Comparison of ENCODE assay signal across 16 cellular contexts in the genomic region with DNA sequence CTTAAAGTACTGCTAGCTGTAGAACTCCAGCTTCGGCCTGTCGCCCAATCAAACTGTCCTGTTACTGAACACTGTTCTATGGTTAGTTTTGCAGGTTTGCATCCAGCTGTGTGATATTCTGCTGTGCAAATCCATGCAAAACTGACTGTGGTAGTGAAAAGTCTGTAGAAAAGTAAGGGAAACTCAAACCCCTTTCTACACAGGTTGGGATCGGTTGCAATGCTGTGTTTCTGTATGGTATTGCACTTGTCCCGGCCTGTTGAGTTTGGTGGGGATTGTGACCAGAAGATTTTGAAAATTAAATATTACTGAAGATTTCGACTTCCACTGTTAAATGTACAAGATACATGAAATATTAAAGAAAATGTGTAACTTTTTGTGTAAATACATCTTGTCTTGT. TPM values are rescaled to one million over a fixed set of nuclear protein-coding genes. Genes with fewer than 3 reads are reported as not detected.
DNase-seq lines count a peak whose midpoint lies in the region; ATAC-seq and TF ChIP-seq lines count a peak whose summit lies in the region.
"Had no signal": no experiment of that assay in that cellular context is flagged by ENCODE, and none has a peak within 500 bp of the region (broad histone marks: within the 10 kb centered on the region; RNA-seq: fewer than 3 reads in every experiment).

No MANE protein-coding gene starts in this region.

- H3K36me3 ChIP-seq in OCI-LY1 (ENCODE audit: insufficient read depth, low read length): peaks cover 72% of the 10 kb centered on the region
- peaks cover 69% of the 10 kb centered on the region for H3K36me3 ChIP-seq in endodermal cell (ENCODE audit: control insufficient read depth, insufficient read depth, low read length)
- H3K36me3 ChIP-seq: neutrophil had no signal

- peak overlapping the region; percentile 93 for H3K4me2 ChIP-seq in OCI-LY1 (ENCODE audit: low read length)

- DNase-seq in activated naive CD4-positive, alpha-beta T cell (lab: John Stamatoyannopoulos, UW): no peak
- DNase-seq in endodermal cell (no peak), hippocampal formation (lab: John Stamatoyannopoulos, UW) (no peak), T1000 (lab: John Stamatoyannopoulos, UW) (no peak)
- DNase-seq in stimulated activated effector memory CD8-positive, alpha-beta T cell treated with anti-CD3 and anti-CD28 coated beads, Interleukin-12 subunit alpha, Interleukin-12 subunit beta, amount 100 ng/mL, for 72 hours (ENCODE audit: low spot score in 2 of 2): no peak
- DNase-seq: activated CD4-positive, CD25-positive, alpha-beta regulatory T cell treated with anti-CD3 and anti-CD28 coated beads, Interleukin-2, amount 50 U/mL, for 72 hours; H7; immature natural killer cell; SHP77; substantia nigra had no signal

- H3K4me1 Mint-ChIP-seq in activated naive CD4-positive, alpha-beta T cell treated with anti-CD3 and anti-CD28 coated beads, Interleukin-2, amount 50 U/mL, for 24 hours: peaks cover 58% of the 10 kb centered on the region
- H3K4me1 Mint-ChIP-seq in endodermal cell: peaks cover 26% of the 10 kb centered on the region
- H3K4me1 Mint-ChIP-seq in stimulated activated effector memory CD8-positive, alpha-beta T cell treated with anti-CD3 and anti-CD28 coated beads, Interleukin-12 subunit alpha, Interleukin-12 subunit beta, amount 100 ng/mL, for 72 hours: peaks cover 30% of the 10 kb centered on the region

- H3K4me3 Mint-ChIP-seq in activated naive CD4-positive, alpha-beta T cell treated with anti-CD3 and anti-CD28 coated beads, Interleukin-2, amount 50 U/mL, for 24 hours: peak overlapping the region; percentile 98
- peak overlapping the region; percentile 97 for H3K4me3 Mint-ChIP-seq in endodermal cell
- H3K4me3 Mint-ChIP-seq in stimulated activated effector memory CD8-positive, alpha-beta T cell treated with anti-CD3 and anti-CD28 coated beads, Interleukin-12 subunit alpha, Interleukin-12 subunit beta, amount 100 ng/mL, for 72 hours: peak overlapping the region; percentile 86

- peaks cover 34% of the 10 kb centered on the region for H3F3A ChIP-seq in OCI-LY1 (ENCODE audit: insufficient read depth, low read length)

- H3K9ac ChIP-seq in OCI-LY1 (ENCODE audit: low read length) (peak overlapping the region; percentile 97; the same call in 1 of the 2 replicates), endodermal cell (ENCODE audit: extremely low read depth, low read length, poor library complexity, severe bottlenecking) (no peak overlapping the region)

- no peak for TF ChIP-seq CTCF in OCI-LY1 (IDR thresholded peaks at IDR 0.05; ENCODE audit: low read length)
- no peak for TF ChIP-seq CTCF in endodermal cell (conservative IDR thresholded peaks at IDR 0.05)

- H3K9me3 ChIP-seq in OCI-LY1 (ENCODE audit: low read length): no peaks in the 10 kb centered on the region
- H3K9me3 ChIP-seq in endodermal cell (ENCODE audit: control insufficient read depth, low read length): no peaks in the 10 kb centered on the region
- H3K9me3 ChIP-seq: neutrophil had no signal

- WGBS in endodermal cell (ENCODE audit: insufficient coverage in 1 of 2, insufficient read length in 1 of 2), 2 experiments: 93% methylated on average over 4 of the region's 5 CpGs; no CpG with 5 or more reads in 1 of the 2 experiments

- H3K9me2 ChIP-seq in OCI-LY1 (ENCODE audit: low read depth, low read length): no peaks in the 10 kb centered on the region

- ATAC-seq in stimulated activated effector memory CD8-positive, alpha-beta T cell treated with anti-CD3 and anti-CD28 coated beads, Interleukin-12 subunit alpha, Interleukin-12 subunit beta, amount 100 ng/mL, for 72 hours: no peak
- no peak for ATAC-seq in GM18870 (IDR thresholded peaks at IDR 0.05; ENCODE audit: unreplicated experiment)

- H3K27me3 ChIP-seq in OCI-LY1 (ENCODE audit: insufficient read depth, low read length) (no peaks in the 10 kb centered on the region), endodermal cell (ENCODE audit: control insufficient read depth, insufficient read depth, low read length, poor library complexity, severe bottlenecking) (no peaks in the 10 kb centered on the region)

- H3K27ac ChIP-seq in OCI-LY1 (ENCODE audit: low read depth, low read length, poor library complexity, severe bottlenecking): peak overlapping the region; percentile 75
- H3K27ac ChIP-seq in endodermal cell (ENCODE audit: low read depth, low read length): no peak overlapping the region
- H3K27ac ChIP-seq: epithelial cell of prostate, neutrophil had no signal

- H3K4me1 ChIP-seq in OCI-LY1 (ENCODE audit: insufficient read depth, low read length, severe bottlenecking): peaks cover 49% of the 10 kb centered on the region
- peaks cover 2% of the 10 kb centered on the region for H3K4me1 ChIP-seq in endodermal cell (ENCODE audit: control insufficient read depth, insufficient read depth, low read length)

- H3K36me3 Mint-ChIP-seq in activated naive CD4-positive, alpha-beta T cell treated with anti-CD3 and anti-CD28 coated beads, Interleukin-2, amount 50 U/mL, for 24 hours: peaks cover 40% of the 10 kb centered on the region
- H3K36me3 Mint-ChIP-seq in endodermal cell (ENCODE audit: low read depth): peaks cover 71% of the 10 kb centered on the region
- peaks cover 86% of the 10 kb centered on the region for H3K36me3 Mint-ChIP-seq in stimulated activated effector memory CD8-positive, alpha-beta T cell treated with anti-CD3 and anti-CD28 coated beads, Interleukin-12 subunit alpha, Interleukin-12 subunit beta, amount 100 ng/mL, for 72 hours

- peaks cover 19% of the 10 kb centered on the region for H4K20me1 ChIP-seq in OCI-LY1 (ENCODE audit: insufficient read depth, low read length)

- H3K9me3 Mint-ChIP-seq in activated naive CD4-positive, alpha-beta T cell treated with anti-CD3 and anti-CD28 coated beads, Interleukin-2, amount 50 U/mL, for 24 hours: no peaks in the 10 kb centered on the region
- no peaks in the 10 kb centered on the region for H3K9me3 Mint-ChIP-seq in endodermal cell
- no peaks in the 10 kb centered on the region for H3K9me3 Mint-ChIP-seq in stimulated activated effector memory CD8-positive, alpha-beta T cell treated with anti-CD3 and anti-CD28 coated beads, Interleukin-12 subunit alpha, Interleukin-12 subunit beta, amount 100 ng/mL, for 72 hours
- H3K9me3 Mint-ChIP-seq: immature natural killer cell had no signal

- H3K4me3 ChIP-seq in OCI-LY1 (ENCODE audit: low read depth, low read length, poor library complexity, severe bottlenecking): peak overlapping the region; percentile 99
- H3K4me3 ChIP-seq in endodermal cell (ENCODE audit: low read length): peak overlapping the region; percentile 88

- no peak overlapping the region for H2AFZ ChIP-seq in OCI-LY1 (ENCODE audit: low read length)

- no peaks in the 10 kb centered on the region for H3K27me3 Mint-ChIP-seq in activated naive CD4-positive, alpha-beta T cell treated with anti-CD3 and anti-CD28 coated beads, Interleukin-2, amount 50 U/mL, for 24 hours
- H3K27me3 Mint-ChIP-seq in endodermal cell (ENCODE audit: insufficient read depth): peaks cover under 1% of the 10 kb centered on the region
- H3K27me3 Mint-ChIP-seq: B cell had no signal

- H3K79me2 ChIP-seq in OCI-LY1 (ENCODE audit: insufficient read depth, low read length): peaks cover 38% of the 10 kb centered on the region

- peak overlapping the region; percentile 77 for H3K27ac Mint-ChIP-seq in activated naive CD4-positive, alpha-beta T cell treated with anti-CD3 and anti-CD28 coated beads, Interleukin-2, amount 50 U/mL, for 24 hours
- no peak overlapping the region for H3K27ac Mint-ChIP-seq in endodermal cell
- no peak overlapping the region for H3K27ac Mint-ChIP-seq in stimulated activated effector memory CD8-positive, alpha-beta T cell treated with anti-CD3 and anti-CD28 coated beads, Interleukin-12 subunit alpha, Interleukin-12 subunit beta, amount 100 ng/mL, for 72 hours
- H3K27ac Mint-ChIP-seq: immature natural killer cell had no signal

RNA-seq across cellular contexts. Expression of gene MIR17HG, which starts 3.6 kb away (rescaled TPM):
- total RNA-seq in endodermal cell: 10 to 100 TPM; 22.8 to 23.0 TPM
- polyA plus RNA-seq in endodermal cell (2013, experiment 1 of 2): 22.8 TPM
- 23.4 TPM for polyA plus RNA-seq in endodermal cell (2013, experiment 2 of 2)

RNA-seq across cellular contexts. Expression of gene GPC5, which starts 47.3 kb away (rescaled TPM):
- under 1 TPM; 0.22 to 0.51 TPM for total RNA-seq in endodermal cell
- polyA plus RNA-seq in endodermal cell (2013, experiment 1 of 2): 0.36 TPM
- polyA plus RNA-seq in endodermal cell (2013, experiment 2 of 2): 0.70 TPM
